In genomic region chr10:76002262-76002854, GRCh38 we compare ENCODE assay signal across 7 cellular contexts.
"Had no signal": no experiment of that assay in that cellular context is flagged by ENCODE, and none has a peak within 500 bp of the region (broad histone marks: within the 10 kb centered on the region; RNA-seq: fewer than 3 reads in every experiment).

No MANE protein-coding gene starts in this region.

- H3K9me3 Mint-ChIP-seq: H9, IgD-negative memory B cell had no signal

- H3K27ac Mint-ChIP-seq: H9, IgD-negative memory B cell had no signal

- H3K4me1 Mint-ChIP-seq: IgD-negative memory B cell had no signal

- DNase-seq: GM23248, H9, HCEC 1CT, KBM-7 had no signal

- H2AFZ ChIP-seq: GM23248 had no signal

- H3K36me3 Mint-ChIP-seq: IgD-negative memory B cell had no signal

- H3K27ac ChIP-seq: GM23248, KMS-11 had no signal

- ATAC-seq: HepG2 had no signal

- H3K27me3 Mint-ChIP-seq: IgD-negative memory B cell had no signal

- H3K9ac ChIP-seq: GM23248, KMS-11 had no signal

- H3K4me2 ChIP-seq: KMS-11 had no signal

- H3K4me3 ChIP-seq: GM23248 had no signal

- H3K4me3 Mint-ChIP-seq: H9, IgD-negative memory B cell had no signal
